In genomic region chr5:168215646-168216045, GRCh38 we compare ENCODE assay signal across 14 cellular contexts.
A peak's percentile ranks its signal among the peaks of the same experiment; 100 is the strongest.
DNase-seq lines count a peak whose midpoint lies in the region; TF ChIP-seq lines count a peak whose summit lies in the region.
"Had no signal": no experiment of that assay in that cellular context is flagged by ENCODE, and none has a peak within 500 bp of the region (broad histone marks: within the 10 kb centered on the region; RNA-seq: fewer than 3 reads in every experiment).

No MANE protein-coding gene starts in this region.

- DNase-seq in NCI-H146 (lab: John Stamatoyannopoulos, UW): peak; percentile 49
- DNase-seq in NCI-H146 treated with DMSO at 0.1 percent for 48 hours (lab: John Stamatoyannopoulos, UW; ENCODE audit: unreplicated experiment): no peak
- peak; percentile 47 for DNase-seq in NCI-H2227 (lab: John Stamatoyannopoulos, UW; ENCODE audit: unreplicated experiment)
- DNase-seq in endothelial cell (ENCODE audit: low spot score): no peak
- DNase-seq in transverse colon: peak; percentile 13
- DNase-seq in G401 (ENCODE audit: low spot score): no peak
- no peak for DNase-seq in C1 segment of cervical spinal cord (lab: John Stamatoyannopoulos, UW)
- DNase-seq in testis: no peak
- DNase-seq: 8988T, H9, NCI-H1436 treated with DMSO at 0.1 percent for 48 hours, NCI-H2171 had no signal

- intact Hi-C loops in transverse colon (cut with DNase I; ENCODE audit: low total_unique reads): loop anchor here (10.0 kb wide), 1 partner anchor 491 kb away; no protein-coding TSS in a partner anchor
- intact Hi-C loops in testis (cut with DNase I; ENCODE audit: low total_unique reads): loop anchor here (10.0 kb wide), 1 partner anchor 491 kb away; no protein-coding TSS in a partner anchor

- H3K9me3 ChIP-seq in transverse colon: no peaks in the 10 kb centered on the region
- no peaks in the 10 kb centered on the region for H3K9me3 ChIP-seq in testis
- H3K9me3 ChIP-seq: BLaER1 had no signal

- H3K9me3 Mint-ChIP-seq in endothelial cell (ENCODE audit: unreplicated experiment): no peaks in the 10 kb centered on the region
- H3K9me3 Mint-ChIP-seq: H9 had no signal

- H3K4me3 ChIP-seq in transverse colon (no peak overlapping the region), testis (no peak overlapping the region)
- H3K4me3 ChIP-seq: BLaER1, K562 had no signal

- TF ChIP-seq EP300 in transverse colon (IDR thresholded peaks at IDR 0.05; ENCODE audit: low read depth): no peak

- no peak for TF ChIP-seq POLR2A in transverse colon (IDR thresholded peaks at IDR 0.05)
- no peak for TF ChIP-seq POLR2A in testis (IDR thresholded peaks at IDR 0.05)

- no peak overlapping the region for H3K4me3 Mint-ChIP-seq in endothelial cell (ENCODE audit: unreplicated experiment)
- H3K4me3 Mint-ChIP-seq: H9 had no signal

- peak overlapping the region; percentile 21 for H3K27ac Mint-ChIP-seq in endothelial cell (ENCODE audit: unreplicated experiment)

- H3K27me3 ChIP-seq in transverse colon (peaks cover 3% of the 10 kb centered on the region), testis (no peaks in the 10 kb centered on the region)
- H3K27me3 ChIP-seq: BLaER1 had no signal

- TF ChIP-seq CTCF in endothelial cell (IDR thresholded peaks at IDR 0.05; ENCODE audit: unreplicated experiment) (no peak), transverse colon (IDR thresholded peaks at IDR 0.05) (no peak), testis (IDR thresholded peaks at IDR 0.05) (no peak)

- no peaks in the 10 kb centered on the region for H3K36me3 Mint-ChIP-seq in endothelial cell (ENCODE audit: low read depth, unreplicated experiment)

- WGBS in transverse colon (ENCODE audit: low coverage in 1 of 2), 2 donors: 56 to 66% methylated on average over 7 of the region's 7 CpGs
- 53 to 60% methylated on average over 7 of the region's 7 CpGs for WGBS in testis, 2 donors

- H3K27ac ChIP-seq in transverse colon (no peak overlapping the region), testis (no peak overlapping the region)
- H3K27ac ChIP-seq: BLaER1 had no signal

- H3K4me1 Mint-ChIP-seq in endothelial cell (ENCODE audit: unreplicated experiment): peaks cover 4% of the 10 kb centered on the region

- in situ Hi-C loops in transverse colon (cut with MboI; ENCODE audit: low pct_ligation_motif_present in 1 of 4, low pct_unique_long_range_greater_than_20kb in 1 of 4, low sequenced_read_pairs in 3 of 4): loop anchor here (10.0 to 25.0 kb wide), 5 partner anchors 91 to 503 kb away; no protein-coding TSS in a partner anchor
- in situ Hi-C loops in G401 (cut with HindIII; ENCODE audit: low sequenced_read_pairs): no loop called here

- no peaks in the 10 kb centered on the region for H3K27me3 Mint-ChIP-seq in endothelial cell (ENCODE audit: unreplicated experiment)

- peaks cover 0 to 11% (median 1%) of the 10 kb centered on the region in 4 donors for H3K4me1 ChIP-seq in transverse colon
- no peaks in the 10 kb centered on the region for H3K4me1 ChIP-seq in testis

- H3K36me3 ChIP-seq in transverse colon (no peaks in the 10 kb centered on the region), testis (ENCODE audit: low read depth, missing control alignments) (no peaks in the 10 kb centered on the region)

Comparison
In these comparisons a context has a peak if more than half of its experiments do, and no peak if none do; other contexts are left out.
1. DNase-seq: peak in NCI-H146 (single experiment), NCI-H2227 (single experiment) and transverse colon (single experiment); none in NCI-H146 treated with DMSO at 0.1 percent for 48 hours (single experiment), endothelial cell (single experiment), G401 (single experiment), C1 segment of cervical spinal cord (0 of 14) and testis (single experiment).